ENCODE assay signal across 20 cellular contexts in genomic region chr1:228017356-228018124, GRCh38. TPM values are rescaled to one million over a fixed set of nuclear protein-coding genes. Genes with fewer than 3 reads are reported as not detected.
"Had no signal": no experiment of that assay in that cellular context is flagged by ENCODE, and none has a peak within 500 bp of the region (broad histone marks: within the 10 kb centered on the region; RNA-seq: fewer than 3 reads in every experiment).

No MANE protein-coding gene starts in this region.

- H3K27me3 ChIP-seq: ascending aorta, testis, upper lobe of left lung had no signal

- H3K27me3 Mint-ChIP-seq: activated CD4-positive, alpha-beta T cell treated with anti-CD3 and anti-CD28 coated beads, Interleukin-2, amount 10 ng/mL, durations not matched to agents 7 days and 5 days had no signal

- H3K27ac Mint-ChIP-seq: activated CD4-positive, alpha-beta T cell treated with anti-CD3 and anti-CD28 coated beads, Interleukin-2, amount 10 ng/mL, durations not matched to agents 7 days and 5 days; nephron progenitor cell; stimulated activated memory B cell treated with anti-CD40 and anti-IgM and Interleukin-4, amounts not matched to agents 10 μg/mL and 1 μg/mL and 100 μg/mL, for 72 hours had no signal

- H3K4me3 ChIP-seq: ascending aorta, esophagus squamous epithelium, heart right ventricle, lung, psoas muscle, testis, upper lobe of left lung had no signal

- H3K4me1 Mint-ChIP-seq: activated CD4-positive, alpha-beta T cell treated with anti-CD3 and anti-CD28 coated beads, Interleukin-2, amount 10 ng/mL, durations not matched to agents 7 days and 5 days; nephron progenitor cell; stimulated activated memory B cell treated with anti-CD40 and anti-IgM and Interleukin-4, amounts not matched to agents 10 μg/mL and 1 μg/mL and 100 μg/mL, for 72 hours had no signal

- H3K4me3 Mint-ChIP-seq: activated CD4-positive, alpha-beta T cell treated with anti-CD3 and anti-CD28 coated beads, Interleukin-2, amount 10 ng/mL, durations not matched to agents 7 days and 5 days; nephron progenitor cell; stimulated activated memory B cell treated with anti-CD40 and anti-IgM and Interleukin-4, amounts not matched to agents 10 μg/mL and 1 μg/mL and 100 μg/mL, for 72 hours had no signal

- H3K9me3 ChIP-seq: ascending aorta, esophagus squamous epithelium, heart right ventricle, psoas muscle, testis, upper lobe of left lung had no signal

- H3K36me3 ChIP-seq: ascending aorta, esophagus squamous epithelium, heart right ventricle, upper lobe of left lung had no signal

- ATAC-seq: heart right ventricle; left colon; psoas muscle; right cardiac atrium; stimulated activated memory B cell treated with anti-CD40 and anti-IgM and Interleukin-4, amounts not matched to agents 10 μg/mL and 1 μg/mL and 100 μg/mL, for 72 hours had no signal

- H3K4me1 ChIP-seq: ascending aorta, heart right ventricle, testis had no signal

- DNase-seq: activated CD4-positive, alpha-beta T cell treated with anti-CD3 and anti-CD28 coated beads, Interleukin-2, amount 10 ng/mL, durations not matched to agents 7 days and 5 days; activated CD4-positive, CD25-positive, alpha-beta regulatory T cell; activated naive CD4-positive, alpha-beta T cell treated with anti-CD3 and anti-CD28 coated beads, Interleukin-2, amount 50 U/mL, for 16 hours; effector memory CD4-positive, alpha-beta T cell; esophagus squamous epithelium; midbrain; nephron progenitor cell; stimulated activated CD4-positive, alpha-beta T cell treated with anti-CD3 and anti-CD28 coated beads, Interleukin-4, amount 100 ng/mL, for 4 hours; T1000; testis; upper lobe of left lung had no signal

- H3K36me3 Mint-ChIP-seq: stimulated activated memory B cell treated with anti-CD40 and anti-IgM and Interleukin-4, amounts not matched to agents 10 μg/mL and 1 μg/mL and 100 μg/mL, for 72 hours had no signal

- H3K27ac ChIP-seq: ascending aorta, esophagus squamous epithelium, heart right ventricle, psoas muscle, testis, upper lobe of left lung had no signal

- H3K9me3 Mint-ChIP-seq: activated CD4-positive, alpha-beta T cell treated with anti-CD3 and anti-CD28 coated beads, Interleukin-2, amount 10 ng/mL, durations not matched to agents 7 days and 5 days; nephron progenitor cell; stimulated activated memory B cell treated with anti-CD40 and anti-IgM and Interleukin-4, amounts not matched to agents 10 μg/mL and 1 μg/mL and 100 μg/mL, for 72 hours had no signal

RNA-seq across cellular contexts. Expression of gene WNT3A, which starts 10.7 kb away (rescaled TPM):
- total RNA-seq: activated CD4-positive, alpha-beta T cell treated with anti-CD3 and anti-CD28 coated beads, Interleukin-2, amount 10 ng/mL, durations not matched to agents 7 days and 5 days; ascending aorta; heart right ventricle; osteoblast; psoas muscle; right cardiac atrium; T-helper 1 cell treated with Interleukin-12 subunit alpha and Interleukin-12 subunit beta and Interleukin-4 antibody, amounts not matched to agents 30 ng/mL and 1 ng/mL, for 36 hours had no signal
- polyA plus RNA-seq: heart right ventricle, psoas muscle, right cardiac atrium had no signal
